8 cellular contexts compared by ENCODE assay signal in the genomic region with DNA sequence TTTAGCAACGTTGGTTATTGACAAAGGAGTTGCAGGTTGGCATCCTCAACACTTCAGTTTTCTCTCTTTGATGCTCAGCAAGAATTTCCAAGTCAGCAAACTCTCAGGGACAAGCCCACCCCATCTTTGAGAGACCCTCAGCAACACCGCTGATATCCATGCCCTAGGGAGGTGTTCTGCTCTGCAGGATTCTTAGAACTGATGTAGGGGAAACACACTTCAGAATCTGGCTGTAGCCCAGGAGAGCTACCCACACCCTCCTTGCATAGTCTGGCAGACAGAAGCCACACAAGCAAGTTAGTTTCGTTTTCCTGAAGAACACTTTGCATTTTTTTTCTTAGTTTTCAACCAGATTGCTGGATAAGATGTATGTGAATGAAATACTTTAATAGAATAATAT. TPM values are rescaled to one million over a fixed set of nuclear protein-coding genes. Genes with fewer than 3 reads are reported as not detected.
DNase-seq lines count a peak whose midpoint lies in the region; ATAC-seq, FAIRE-seq and TF ChIP-seq lines count a peak whose summit lies in the region.

No MANE protein-coding gene starts in this region.

- FAIRE-seq in A204.1 (lab: Jason Lieb, UNC) (peak; percentile 78), RCC 7860 (lab: Jason Lieb, UNC) (peak; percentile 74), keratinocyte (lab: Jason Lieb, UNC) (no peak)

- peak overlapping the region; percentile 87 for H2AFZ ChIP-seq in keratinocyte (ENCODE audit: control insufficient read depth, low read length)

- H3K27me3 ChIP-seq in adipocyte (replicated peaks; ENCODE audit: control insufficient read depth, insufficient read depth, low read length) (no peaks in the 10 kb centered on the region), keratinocyte (ENCODE audit: control insufficient read depth, extremely low read depth, insufficient read depth, low read length) (no peaks in the 10 kb centered on the region)

- H3K9ac ChIP-seq in adipocyte (ENCODE audit: low read length) (peak overlapping the region; percentile 88), keratinocyte (ENCODE audit: control insufficient read depth, extremely low read depth, insufficient read depth, low read length) (no peak overlapping the region)

- no peak for TF ChIP-seq CTCF in keratinocyte (optimal IDR thresholded peaks at IDR 0.05 in 1 of 3, IDR thresholded peaks at IDR 0.05 in 1 of 3, conservative IDR thresholded peaks at IDR 0.05 in 1 of 3; ENCODE audit: extremely low read depth in 1 of 3, insufficient read depth in 2 of 3, low read length in 3 of 3)

- dilution Hi-C loops in keratinocyte (cut with MboI; ENCODE audit: extremely low pct_ligation_motif_present, low sequenced_read_pairs): no loop called here

- DNase-seq in RCC 7860 (ENCODE audit: low spot score) (peak; percentile 40), adipocyte (ENCODE audit: low read depth) (peak; percentile 78), keratinocyte (ENCODE audit: low read depth, low spot score) (no peak), middle frontal gyrus (ENCODE audit: extremely low spot score, low spot score) (no peak)
- peak; percentile 8 for DNase-seq in stimulated activated CD8-positive, alpha-beta memory T cell treated with anti-CD3 and anti-CD28 coated beads, Interleukin-12 subunit alpha, Interleukin-12 subunit beta, amount 100 ng/mL, for 4 hours (ENCODE audit: low read depth)

- H3K9me3 ChIP-seq in adipocyte (ENCODE audit: control insufficient read depth, low read length) (no peaks in the 10 kb centered on the region), keratinocyte (ENCODE audit: control insufficient read depth, low read depth, low read length) (no peaks in the 10 kb centered on the region)

- H3K4me1 ChIP-seq in adipocyte (ENCODE audit: control insufficient read depth, insufficient read depth, low read length) (peaks cover 19% of the 10 kb centered on the region), keratinocyte (ENCODE audit: control insufficient read depth, extremely low read depth, insufficient read depth, low read length) (peaks cover 3% of the 10 kb centered on the region)

- ATAC-seq in GM18520 (IDR thresholded peaks at IDR 0.05; ENCODE audit: unreplicated experiment) (peak; percentile 76), HG03060 (IDR thresholded peaks at IDR 0.05; ENCODE audit: low read depth, unreplicated experiment) (peak; percentile 68)

- H3K4me3 ChIP-seq in adipocyte (ENCODE audit: low read length) (peak overlapping the region; percentile 87), keratinocyte (ENCODE audit: control insufficient read depth in 2 of 3, extremely low read depth in 1 of 3, insufficient read depth in 2 of 3, low read depth in 1 of 3, low read length in 3 of 3) (peak overlapping the region; percentile 26 to 81 (median 35))

- H3K36me3 ChIP-seq in adipocyte (ENCODE audit: control insufficient read depth, insufficient read depth, low read length, severe bottlenecking) (peaks cover 20% of the 10 kb centered on the region), keratinocyte (ENCODE audit: control insufficient read depth in 2 of 2, extremely low read depth in 1 of 2, insufficient read depth in 2 of 2, low read length in 2 of 2) (no peaks in the 10 kb centered on the region)

- H3K79me2 ChIP-seq in keratinocyte (ENCODE audit: control insufficient read depth, insufficient read depth, low read length): no peaks in the 10 kb centered on the region

- no peak overlapping the region for H3K27ac ChIP-seq in keratinocyte (ENCODE audit: control insufficient read depth, insufficient read depth, low read length)

- no peaks in the 10 kb centered on the region for H3K9me1 ChIP-seq in keratinocyte (ENCODE audit: control insufficient read depth, extremely low read depth, insufficient read depth, low read length)

- H4K20me1 ChIP-seq in keratinocyte (ENCODE audit: control insufficient read depth, extremely low read depth, insufficient read depth, low read length): no peaks in the 10 kb centered on the region

- H3K4me2 ChIP-seq in keratinocyte (ENCODE audit: control insufficient read depth, extremely low read depth, insufficient read depth, low read depth, low read length): peak overlapping the region; percentile 71

RNA-seq across cellular contexts. Expression of gene SAMD9L, which starts 0.8 kb away (rescaled TPM):
- polyA plus RNA-seq in keratinocyte: 4.2 to 6.8 TPM (median 6.5 TPM) in 3 replicates
- 0.92 TPM for polyA plus RNA-seq in keratinocyte (2011; ENCODE audit: low read depth)
- 1.8 and 3.9 TPM in 2 replicates for polyA plus RNA-seq in keratinocyte (2011; cell fraction: cytosol; rRNA removed)
- 8.7 and 10.4 TPM in 2 replicates for polyA plus RNA-seq in keratinocyte (2011; cell fraction: nucleus; rRNA removed)
- polyA plus RNA-seq in keratinocyte (2012; ENCODE audit: low replicate concordance): 0.13 and 6.4 TPM in 2 replicates
- 1.1 to 7.8 TPM (median 3.4 TPM) in 3 replicates for polyA minus RNA-seq in keratinocyte
- 5.0 TPM for polyA minus RNA-seq in keratinocyte (2011; cell fraction: cytosol; rRNA and poly(A)+ RNA removed)
- 4.2 and 10.1 TPM in 2 replicates for polyA minus RNA-seq in keratinocyte (2011; cell fraction: nucleus; rRNA and poly(A)+ RNA removed)

RNA-seq across cellular contexts. Expression of gene SAMD9, which starts 29.6 kb away (rescaled TPM):
- polyA plus RNA-seq in keratinocyte: 15.5 to 26.8 TPM (median 22.8 TPM) in 3 replicates
- 15.8 TPM for polyA plus RNA-seq in keratinocyte (2011; ENCODE audit: low read depth)
- polyA plus RNA-seq in keratinocyte (2011; cell fraction: cytosol; rRNA removed): 8.6 and 25.0 TPM in 2 replicates
- 22.0 and 41.5 TPM in 2 replicates for polyA plus RNA-seq in keratinocyte (2011; cell fraction: nucleus; rRNA removed)
- 10.7 and 19.8 TPM in 2 replicates for polyA plus RNA-seq in keratinocyte (2012; ENCODE audit: low replicate concordance)
- 2.7 to 49.5 TPM (median 30.7 TPM) in 3 replicates for polyA minus RNA-seq in keratinocyte
- polyA minus RNA-seq in keratinocyte (2011; cell fraction: cytosol; rRNA and poly(A)+ RNA removed): 21.5 TPM
- 41.6 and 69.8 TPM in 2 replicates for polyA minus RNA-seq in keratinocyte (2011; cell fraction: nucleus; rRNA and poly(A)+ RNA removed)

Comparison
In these comparisons a context has a peak if more than half of its experiments do, and no peak if none do; other contexts are left out.
1. DNase-seq: peak in RCC 7860 (single experiment), adipocyte (single experiment) and stimulated activated CD8-positive, alpha-beta memory T cell treated with anti-CD3 and anti-CD28 coated beads, Interleukin-12 subunit alpha, Interleukin-12 subunit beta, amount 100 ng/mL, for 4 hours (single experiment); none in keratinocyte (single experiment) and middle frontal gyrus (single experiment).